8 cellular contexts compared by ENCODE assay signal in the genomic region with DNA sequence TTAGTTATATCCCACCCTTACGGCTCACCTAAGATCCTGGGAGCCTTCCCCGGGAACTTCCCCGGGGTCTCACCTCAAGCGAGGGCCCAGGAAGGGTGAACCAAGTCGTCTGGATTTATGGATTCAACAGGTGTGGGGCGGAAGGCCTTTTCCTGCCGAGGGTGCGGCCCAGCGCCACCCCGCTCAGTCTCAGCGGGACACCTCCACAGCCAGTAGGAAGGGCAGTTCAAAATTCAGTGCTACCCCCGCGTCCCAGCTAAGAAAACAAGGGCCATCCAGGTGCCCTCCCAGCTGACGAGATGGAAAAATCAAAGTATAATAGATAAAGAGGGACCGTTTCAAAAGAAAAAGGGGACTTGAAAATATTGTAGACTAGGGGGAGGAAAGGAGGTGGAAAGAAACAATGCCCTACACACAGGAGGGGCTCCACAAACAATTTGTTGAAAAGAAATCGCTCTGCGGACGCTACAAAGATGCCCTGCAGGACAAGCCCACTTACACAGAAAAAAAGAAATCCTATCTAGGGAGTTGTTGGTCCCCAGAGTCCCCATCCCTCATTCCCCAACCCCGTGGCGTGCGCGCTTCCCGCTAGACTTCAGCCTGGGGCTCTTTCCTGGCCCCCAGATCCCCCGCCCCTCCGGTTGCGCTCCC. TPM values are rescaled to one million over a fixed set of nuclear protein-coding genes. Genes with fewer than 3 reads are reported as not detected.
A peak's percentile ranks its signal among the peaks of the same experiment; 100 is the strongest.
DNase-seq lines count a peak whose midpoint lies in the region; ATAC-seq and TF ChIP-seq lines count a peak whose summit lies in the region.

No MANE protein-coding gene starts in this region.

- peaks cover 49% of the 10 kb centered on the region for H3K4me1 ChIP-seq in RWPE2 (ENCODE audit: insufficient read depth, poor library complexity, severe bottlenecking)

- ATAC-seq in RWPE2 (ENCODE audit: low read depth) = no peak
- ATAC-seq in esophagus mucosa = peak; percentile 1
- no peak for ATAC-seq in GM18867 (IDR thresholded peaks at IDR 0.05; ENCODE audit: unreplicated experiment)
- no peak for ATAC-seq in HG03521 (IDR thresholded peaks at IDR 0.05; ENCODE audit: unreplicated experiment)

- H3K27ac ChIP-seq in RWPE2 (ENCODE audit: poor library complexity, severe bottlenecking) = peak overlapping the region; percentile 99

- H3K27me3 ChIP-seq in RWPE2 (ENCODE audit: insufficient read depth, poor library complexity, severe bottlenecking) = no peaks in the 10 kb centered on the region

- no peaks in the 10 kb centered on the region for H3K9me3 ChIP-seq in RWPE2 (ENCODE audit: severe bottlenecking)

- H3K4me3 ChIP-seq in GM12875 (ENCODE audit: low read depth, low read length) = peak overlapping the region; percentile 84
- peak overlapping the region; percentile 66 for H3K4me3 ChIP-seq in RWPE2 (ENCODE audit: severe bottlenecking)

- no peak for DNase-seq in RWPE2 (ENCODE audit: low spot score)
- DNase-seq in pons (ENCODE audit: low spot score) = peak; percentile 7
- no peak for DNase-seq in C1 segment of cervical spinal cord (lab: John Stamatoyannopoulos, UW)
- no peak for DNase-seq in cerebellar cortex (ENCODE audit: low spot score)

- peaks cover 56% of the 10 kb centered on the region for H3K36me3 ChIP-seq in RWPE2 (ENCODE audit: low read depth)

- TF ChIP-seq CTCF in GM12875 (IDR thresholded peaks at IDR 0.05; ENCODE audit: borderline replicate concordance, insufficient read depth, low read depth, low read length) (no peak), RWPE2 (IDR thresholded peaks at IDR 0.05; ENCODE audit: poor library complexity, severe bottlenecking) (no peak)

RNA-seq across cellular contexts. Expression of a gene that starts 1.3 kb away (rescaled TPM):
- total RNA-seq in esophagus mucosa = 243 TPM
